In genomic region chr6:25041676-25042598, GRCh38 we compare ENCODE assay signal across 9 cellular contexts.
DNase-seq lines count a peak whose midpoint lies in the region; TF ChIP-seq lines count a peak whose summit lies in the region.
"Had no signal": no experiment of that assay in that cellular context is flagged by ENCODE, and none has a peak within 500 bp of the region (broad histone marks: within the 10 kb centered on the region; RNA-seq: fewer than 3 reads in every experiment).

No MANE protein-coding gene starts in this region.

- H3K27me3 ChIP-seq in vagina, result no peaks in the 10 kb centered on the region

- TF ChIP-seq CTCF in vagina (IDR thresholded peaks at IDR 0.05) (no peak), type B pancreatic cell (conservative IDR thresholded peaks at IDR 0.05) (no peak)

- no peaks in the 10 kb centered on the region for H3K36me3 ChIP-seq in vagina

- H3K4me1 Mint-ChIP-seq in activated naive CD8-positive, alpha-beta T cell treated with anti-CD3 and anti-CD28 coated beads for 36 hours, result peaks cover 52% of the 10 kb centered on the region
- peaks cover 4% of the 10 kb centered on the region for H3K4me1 Mint-ChIP-seq in type B pancreatic cell (ENCODE audit: unreplicated experiment)

- no peak overlapping the region for H3K4me3 ChIP-seq in vagina

- TF ChIP-seq POLR2A in vagina (IDR thresholded peaks at IDR 0.05), result no peak

- no peaks in the 10 kb centered on the region for H3K4me1 ChIP-seq in vagina

- H3K9me3 ChIP-seq in vagina, result no peaks in the 10 kb centered on the region

- peaks cover 7% of the 10 kb centered on the region for H3K36me3 Mint-ChIP-seq in activated naive CD8-positive, alpha-beta T cell treated with anti-CD3 and anti-CD28 coated beads for 36 hours
- no peaks in the 10 kb centered on the region for H3K36me3 Mint-ChIP-seq in type B pancreatic cell

- DNase-seq in NCI-H2227 (lab: John Stamatoyannopoulos, UW; ENCODE audit: unreplicated experiment) (peak; percentile 21), NCI-H2227 treated with DMSO at 0.1 percent for 48 hours (lab: John Stamatoyannopoulos, UW) (no peak), NCI-H526 (lab: John Stamatoyannopoulos, UW) (peak; percentile 93 to 96), vagina (ENCODE audit: extremely low spot score in 2 of 2) (no peak), NOMO-1 (lab: John Stamatoyannopoulos, UW; ENCODE audit: unreplicated experiment in 2 of 2) (no peak), type B pancreatic cell (ENCODE audit: extremely low spot score, unreplicated experiment) (no peak)
- peak; percentile 54 for DNase-seq in activated naive CD8-positive, alpha-beta T cell treated with anti-CD3 and anti-CD28 coated beads for 36 hours
- peak; percentile 47 for DNase-seq in stimulated activated CD8-positive, alpha-beta memory T cell treated with anti-CD3 and anti-CD28 coated beads, Interleukin-4, amount 100 ng/mL, for 48 hours

- no peaks in the 10 kb centered on the region for H3K9me3 Mint-ChIP-seq in activated naive CD8-positive, alpha-beta T cell treated with anti-CD3 and anti-CD28 coated beads for 36 hours
- no peaks in the 10 kb centered on the region for H3K9me3 Mint-ChIP-seq in type B pancreatic cell

- no peaks in the 10 kb centered on the region for H3K27me3 Mint-ChIP-seq in activated naive CD8-positive, alpha-beta T cell treated with anti-CD3 and anti-CD28 coated beads for 36 hours
- no peaks in the 10 kb centered on the region for H3K27me3 Mint-ChIP-seq in type B pancreatic cell

- intact Hi-C loops in vagina (cut with DNase I), result no loop called here

- peak overlapping the region; percentile 90 for H3K27ac Mint-ChIP-seq in activated naive CD8-positive, alpha-beta T cell treated with anti-CD3 and anti-CD28 coated beads for 36 hours
- no peak overlapping the region for H3K27ac Mint-ChIP-seq in type B pancreatic cell

- H3K4me3 Mint-ChIP-seq in activated naive CD8-positive, alpha-beta T cell treated with anti-CD3 and anti-CD28 coated beads for 36 hours, result peak overlapping the region; percentile 89
- no peak overlapping the region for H3K4me3 Mint-ChIP-seq in type B pancreatic cell

- H3K27ac ChIP-seq in vagina, result no peak overlapping the region
- H3K27ac ChIP-seq: 22Rv1 had no signal

Comparison
In these comparisons a context has a peak if more than half of its experiments do, and no peak if none do; other contexts are left out.
1. DNase-seq: peak in NCI-H2227 (single experiment), NCI-H526 (2 of 2), activated naive CD8-positive, alpha-beta T cell treated with anti-CD3 and anti-CD28 coated beads for 36 hours (single experiment) and stimulated activated CD8-positive, alpha-beta memory T cell treated with anti-CD3 and anti-CD28 coated beads, Interleukin-4, amount 100 ng/mL, for 48 hours (single experiment); none in NCI-H2227 treated with DMSO at 0.1 percent for 48 hours (single experiment), vagina (0 of 2), NOMO-1 (0 of 2) and type B pancreatic cell (single experiment).